25 cellular contexts compared by ENCODE assay signal in the genomic region with DNA sequence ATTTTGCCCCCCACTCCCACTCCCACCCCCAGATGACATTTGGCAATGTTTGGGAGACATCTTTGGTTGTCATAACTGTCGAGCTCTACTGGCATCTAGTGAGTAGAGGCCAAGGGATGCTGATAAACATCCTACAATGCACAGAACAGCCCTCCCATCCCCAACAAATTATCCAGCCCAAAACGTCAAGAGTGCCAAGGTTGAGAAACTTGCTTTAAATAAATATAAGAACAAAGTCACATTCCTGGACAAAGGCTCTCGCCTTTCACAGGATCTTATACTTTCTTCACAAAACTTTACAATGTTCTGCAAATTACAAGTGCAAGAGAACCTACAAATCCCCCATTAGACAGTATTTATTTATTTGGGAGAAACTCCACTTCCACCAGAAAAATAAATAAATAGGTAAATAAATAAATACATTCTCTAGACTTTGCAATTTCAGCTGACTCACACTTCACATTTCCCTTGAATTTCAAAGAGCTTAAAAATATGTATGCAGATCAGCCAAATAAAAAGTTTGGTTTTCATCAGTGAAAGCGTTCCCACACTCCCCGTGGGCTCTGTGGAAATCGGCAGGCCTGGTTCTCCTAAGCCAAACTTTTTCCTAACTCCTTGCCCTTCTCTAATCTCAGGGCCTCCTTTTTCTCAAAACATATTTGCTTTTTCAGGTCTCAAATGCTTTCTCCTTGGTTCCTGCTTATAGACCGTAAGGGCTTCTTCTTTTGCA. TPM values are rescaled to one million over a fixed set of nuclear protein-coding genes. Genes with fewer than 3 reads are reported as not detected.
"Had no signal": no experiment of that assay in that cellular context is flagged by ENCODE, and none has a peak within 500 bp of the region (broad histone marks: within the 10 kb centered on the region; RNA-seq: fewer than 3 reads in every experiment).

No MANE protein-coding gene starts in this region.

- H3K4me1 Mint-ChIP-seq: naive thymus-derived CD4-positive, alpha-beta T cell; stimulated activated naive B cell treated with anti-CD40 and anti-IgM and Interleukin-4, amounts not matched to agents 10 μg/mL and 1 μg/mL and 100 μg/mL, for 72 hours; stimulated activated naive CD8-positive, alpha-beta T cell treated with anti-CD3 and anti-CD28 coated beads, Interleukin-15, amount 100 ng/mL, for 72 hours had no signal

- H3K79me2 ChIP-seq: hepatocyte had no signal

- H3K4me1 ChIP-seq: foreskin keratinocyte, sigmoid colon had no signal

- H3K36me3 ChIP-seq: sigmoid colon, transverse colon had no signal

- ATAC-seq: foreskin keratinocyte; left colon; naive thymus-derived CD4-positive, alpha-beta T cell; stimulated activated naive B cell treated with anti-CD40 and anti-IgM and Interleukin-4, amounts not matched to agents 10 μg/mL and 1 μg/mL and 100 μg/mL, for 72 hours; stimulated activated naive CD8-positive, alpha-beta T cell treated with anti-CD3 and anti-CD28 coated beads, Interleukin-15, amount 100 ng/mL, for 72 hours had no signal

- H3K4me3 Mint-ChIP-seq: naive thymus-derived CD4-positive, alpha-beta T cell; stimulated activated naive B cell treated with anti-CD40 and anti-IgM and Interleukin-4, amounts not matched to agents 10 μg/mL and 1 μg/mL and 100 μg/mL, for 72 hours; stimulated activated naive CD8-positive, alpha-beta T cell treated with anti-CD3 and anti-CD28 coated beads, Interleukin-15, amount 100 ng/mL, for 72 hours had no signal

- H3K4me3 ChIP-seq: dorsolateral prefrontal cortex, hepatocyte, sigmoid colon, skin epidermis, testis, transverse colon had no signal

- H3K36me3 Mint-ChIP-seq: naive thymus-derived CD4-positive, alpha-beta T cell; stimulated activated naive B cell treated with anti-CD40 and anti-IgM and Interleukin-4, amounts not matched to agents 10 μg/mL and 1 μg/mL and 100 μg/mL, for 72 hours had no signal

- H3K9me3 ChIP-seq: sigmoid colon, testis, transverse colon had no signal

- H2AFZ ChIP-seq: hepatocyte had no signal

- H3K27me3 Mint-ChIP-seq: stimulated activated naive CD8-positive, alpha-beta T cell treated with anti-CD3 and anti-CD28 coated beads, Interleukin-15, amount 100 ng/mL, for 72 hours had no signal

- H3K4me2 ChIP-seq: hepatocyte had no signal

- H3K27ac ChIP-seq: dorsolateral prefrontal cortex, foreskin keratinocyte, hepatocyte, sigmoid colon, testis, transverse colon had no signal

- DNase-seq: cortex of kidney; dorsolateral prefrontal cortex; effector CD8-positive, alpha-beta T cell; foreskin keratinocyte; head of caudate nucleus; left colon; naive thymus-derived CD4-positive, alpha-beta T cell; posterior cingulate gyrus; sigmoid colon; stimulated activated CD4-positive, alpha-beta T cell treated with anti-CD3 and anti-CD28 coated beads, Interleukin-2, amount 100 ng/mL, for 24 hours; stimulated activated CD4-positive, alpha-beta T cell treated with anti-CD3 and anti-CD28 coated beads, Interleukin-4, amount 100 ng/mL, for 4 hours; stimulated activated naive B cell treated with anti-CD40 and anti-IgM and Interleukin-4, amounts not matched to agents 10 μg/mL and 1 μg/mL and 100 μg/mL, for 72 hours; stimulated activated naive CD8-positive, alpha-beta T cell treated with anti-CD3 and anti-CD28 coated beads, Interleukin-15, amount 100 ng/mL, for 72 hours; testis; transverse colon had no signal

- H3K27me3 ChIP-seq: dorsolateral prefrontal cortex, hepatocyte, sigmoid colon, testis, transverse colon had no signal

- H3K9me3 Mint-ChIP-seq: stimulated activated naive B cell treated with anti-CD40 and anti-IgM and Interleukin-4, amounts not matched to agents 10 μg/mL and 1 μg/mL and 100 μg/mL, for 72 hours; stimulated activated naive CD8-positive, alpha-beta T cell treated with anti-CD3 and anti-CD28 coated beads, Interleukin-15, amount 100 ng/mL, for 72 hours had no signal

RNA-seq across cellular contexts. Expression of a gene that starts 12.7 kb away (rescaled TPM):
- total RNA-seq: chondrocyte, foreskin keratinocyte, kidney epithelial cell, lung microvascular endothelial cell, osteocyte had no signal
- polyA plus RNA-seq: foreskin keratinocyte; naive thymus-derived CD4-positive, alpha-beta T cell; neural cell had no signal

RNA-seq across cellular contexts. Expression of a gene that starts 24.8 kb away (rescaled TPM):
- total RNA-seq: chondrocyte; foreskin keratinocyte; hepatocyte; kidney epithelial cell; lung microvascular endothelial cell; mononuclear cell; naive thymus-derived CD4-positive, alpha-beta T cell; osteocyte; pulmonary artery endothelial cell; ureter had no signal
- polyA plus RNA-seq: foreskin keratinocyte; hepatocyte; naive thymus-derived CD4-positive, alpha-beta T cell had no signal
